In genomic region chr11:46694095-46694494, GRCh38 we compare ENCODE assay signal across 15 cellular contexts. TPM values are rescaled to one million over a fixed set of nuclear protein-coding genes. Genes with fewer than 3 reads are reported as not detected.
DNase-seq lines count a peak whose midpoint lies in the region; ATAC-seq and TF ChIP-seq lines count a peak whose summit lies in the region.
"Had no signal": no experiment of that assay in that cellular context is flagged by ENCODE, and none has a peak within 500 bp of the region (broad histone marks: within the 10 kb centered on the region; RNA-seq: fewer than 3 reads in every experiment).

No MANE protein-coding gene starts in this region.

- H3K27ac ChIP-seq in heart left ventricle (peak overlapping the region in 10 of 12 donors; percentile 30 to 95 (median 66)), brain microvascular endothelial cell (peak overlapping the region; percentile 17), transverse colon (peak overlapping the region in 3 of 4 donors; percentile 17 to 57 (median 28))

- WGBS in heart left ventricle, 4 donors, result 68 to 85% (median 74%) methylated on average over 6 of the region's 6 CpGs
- 87 to 95% methylated on average over 3 to 6 of the region's 6 CpGs for WGBS in transverse colon (ENCODE audit: low coverage in 1 of 2), 2 donors

- H3K4me1 ChIP-seq in heart left ventricle (peaks cover 4 to 60% (median 50%) of the 10 kb centered on the region in 12 donors), transverse colon (peaks cover 2 to 31% (median 20%) of the 10 kb centered on the region in 4 donors), BE2C (no peaks in the 10 kb centered on the region; the same call in 1 of the 2 replicates)

- TF ChIP-seq POLR2A in heart left ventricle (IDR thresholded peaks at IDR 0.05) (no peak), transverse colon (IDR thresholded peaks at IDR 0.05) (no peak)

- no peaks in the 10 kb centered on the region for H3K9me3 Mint-ChIP-seq in nephron progenitor cell
- H3K9me3 Mint-ChIP-seq: central memory CD8-positive, alpha-beta T cell had no signal

- H3K27me3 ChIP-seq in heart left ventricle (no peaks in the 10 kb centered on the region), brain microvascular endothelial cell (replicated peaks) (no peaks in the 10 kb centered on the region), transverse colon (no peaks in the 10 kb centered on the region), BE2C (no peaks in the 10 kb centered on the region)

- intact Hi-C loops in heart left ventricle (cut with DNase I), result no loop called here
- intact Hi-C loops in Right ventricle myocardium superior (cut with DNase I), result loop anchor here (10.0 kb wide), 1 partner anchor 79 kb away; the partner anchor contains the start of genes ATG13 and HARBI1
- intact Hi-C loops in transverse colon (cut with DNase I; ENCODE audit: low total_unique reads), result no loop called here

- H3K4me1 Mint-ChIP-seq in nephron progenitor cell, result peaks cover 44% of the 10 kb centered on the region

- no peak for TF ChIP-seq EP300 in transverse colon (IDR thresholded peaks at IDR 0.05; ENCODE audit: low read depth)

- H3K27me3 Mint-ChIP-seq in nephron progenitor cell (ENCODE audit: low read depth, poor library complexity), result no peaks in the 10 kb centered on the region
- H3K27me3 Mint-ChIP-seq: central memory CD8-positive, alpha-beta T cell had no signal

- peaks cover 0 to 77% (median 61%) of the 10 kb centered on the region in 9 donors for H3K36me3 ChIP-seq in heart left ventricle
- peaks cover 34% of the 10 kb centered on the region for H3K36me3 ChIP-seq in brain microvascular endothelial cell (replicated peaks)
- peaks cover 0 to 23% (median 7%) of the 10 kb centered on the region in 4 donors for H3K36me3 ChIP-seq in transverse colon
- H3K36me3 ChIP-seq in BE2C, result no peaks in the 10 kb centered on the region; the same call in 1 of the 2 replicates

- TF ChIP-seq CTCF in heart left ventricle (IDR thresholded peaks at IDR 0.05) (no peak), brain microvascular endothelial cell (IDR thresholded peaks at IDR 0.05; ENCODE audit: low read depth, low read length, missing control alignments) (no peak), nephron progenitor cell (IDR thresholded peaks at IDR 0.05) (no peak), transverse colon (IDR thresholded peaks at IDR 0.05) (no peak), BE2C (IDR thresholded peaks at IDR 0.05; ENCODE audit: low read depth, low read length) (no peak)

- ATAC-seq in heart left ventricle (no peak), Right ventricle myocardium superior (ENCODE audit: poor library complexity) (no peak)
- ATAC-seq: sciatic nerve had no signal

- H3K4me3 ChIP-seq in heart left ventricle, result no peak overlapping the region
- H3K4me3 ChIP-seq in brain microvascular endothelial cell (ENCODE audit: low read depth, low read length), result no peak overlapping the region
- no peak overlapping the region for H3K4me3 ChIP-seq in transverse colon
- H3K4me3 ChIP-seq in BE2C (ENCODE audit: low read depth, low read length), result no peak overlapping the region

- H3K27ac Mint-ChIP-seq in nephron progenitor cell, result peak overlapping the region; percentile 95

- no peak overlapping the region for H3K4me3 Mint-ChIP-seq in nephron progenitor cell
- H3K4me3 Mint-ChIP-seq: central memory CD8-positive, alpha-beta T cell had no signal

- no peak for DNase-seq in heart left ventricle
- no peak for DNase-seq in Right ventricle myocardium superior
- DNase-seq in brain microvascular endothelial cell, result no peak
- no peak for DNase-seq in nephron progenitor cell
- no peak for DNase-seq in transverse colon
- DNase-seq in NCI-H1436 (lab: John Stamatoyannopoulos, UW), result no peak
- no peak for DNase-seq in AG20443 (ENCODE audit: low spot score)
- no peak for DNase-seq in BE2C
- DNase-seq: activated effector memory CD4-positive, alpha-beta T cell treated with anti-CD3 and anti-CD28 coated beads, Interleukin-2, amount 50 U/mL, for 16 hours; DMS79 treated with DMSO at 0.1 percent for 48 hours; NCI-H1417 treated with DMSO at 0.1 percent for 48 hours; T-helper 2 cell had no signal

- no peaks in the 10 kb centered on the region for H3K9me3 ChIP-seq in heart left ventricle
- no peaks in the 10 kb centered on the region for H3K9me3 ChIP-seq in transverse colon
- no peaks in the 10 kb centered on the region for H3K9me3 ChIP-seq in BE2C

- H3K36me3 Mint-ChIP-seq in nephron progenitor cell (ENCODE audit: low read depth), result peaks cover 11% of the 10 kb centered on the region

- in situ Hi-C loops in brain microvascular endothelial cell (cut with HindIII; ENCODE audit: low pct_ligation_motif_present, low sequenced_read_pairs) (no loop called here), transverse colon (cut with MboI; ENCODE audit: low pct_ligation_motif_present in 1 of 4, low pct_unique_long_range_greater_than_20kb in 1 of 4, low sequenced_read_pairs in 3 of 4) (no loop called here)

RNA-seq across cellular contexts. Expression of gene ARHGAP1, which starts 6.3 kb away (rescaled TPM):
- total RNA-seq in heart left ventricle (100 to 1,000 TPM in 4 of 9 donors, 10 to 100 TPM in 5; 57.5 to 309 (median 78.9) TPM), Right ventricle myocardium superior (60.9 TPM), transverse colon (10 to 100 TPM; 48.6 to 69.5 (median 50.9) TPM)
- 10 to 100 TPM; 38.8 to 58.0 TPM for polyA plus RNA-seq in heart left ventricle
- polyA plus RNA-seq in BE2C (2012; ENCODE audit: insufficient read depth, insufficient read length, low read depth), result 11.3 TPM

RNA-seq across cellular contexts. Expression of gene ZNF408, which starts 6.7 kb away (rescaled TPM):
- 1 to 10 TPM; 5.3 to 10.0 (median 7.1) TPM for total RNA-seq in heart left ventricle
- polyA plus RNA-seq in heart left ventricle, result 1 to 10 TPM; 5.6 to 8.5 TPM
- 6.6 TPM for total RNA-seq in Right ventricle myocardium superior
- 10 to 100 TPM in 2 of 4 donors, 1 to 10 TPM in 2; 6.0 to 19.3 (median 10.0) TPM for total RNA-seq in transverse colon
- polyA plus RNA-seq in BE2C (2012; ENCODE audit: insufficient read depth, insufficient read length, low read depth), result 52.9 TPM

RNA-seq across cellular contexts. Expression of gene F2, which starts 24.9 kb away (rescaled TPM):
- total RNA-seq in heart left ventricle (under 1 TPM in 2 of 9 donors, not detected in 7; 0.17 to 0.18 TPM), Right ventricle myocardium superior (0.11 TPM), transverse colon (under 1 TPM in 2 of 4 donors, not detected in 2; 0.41 to 0.48 TPM)
- polyA plus RNA-seq in heart left ventricle, result under 1 TPM in 1 of 2 donors, not detected in 1; 0.08 TPM
- polyA plus RNA-seq in BE2C (2012; ENCODE audit: insufficient read depth, insufficient read length, low read depth), result not detected
- total RNA-seq: NCI-H460, sciatic nerve had no signal
